ENCODE assay signal across 1 cellular context in the genomic region with DNA sequence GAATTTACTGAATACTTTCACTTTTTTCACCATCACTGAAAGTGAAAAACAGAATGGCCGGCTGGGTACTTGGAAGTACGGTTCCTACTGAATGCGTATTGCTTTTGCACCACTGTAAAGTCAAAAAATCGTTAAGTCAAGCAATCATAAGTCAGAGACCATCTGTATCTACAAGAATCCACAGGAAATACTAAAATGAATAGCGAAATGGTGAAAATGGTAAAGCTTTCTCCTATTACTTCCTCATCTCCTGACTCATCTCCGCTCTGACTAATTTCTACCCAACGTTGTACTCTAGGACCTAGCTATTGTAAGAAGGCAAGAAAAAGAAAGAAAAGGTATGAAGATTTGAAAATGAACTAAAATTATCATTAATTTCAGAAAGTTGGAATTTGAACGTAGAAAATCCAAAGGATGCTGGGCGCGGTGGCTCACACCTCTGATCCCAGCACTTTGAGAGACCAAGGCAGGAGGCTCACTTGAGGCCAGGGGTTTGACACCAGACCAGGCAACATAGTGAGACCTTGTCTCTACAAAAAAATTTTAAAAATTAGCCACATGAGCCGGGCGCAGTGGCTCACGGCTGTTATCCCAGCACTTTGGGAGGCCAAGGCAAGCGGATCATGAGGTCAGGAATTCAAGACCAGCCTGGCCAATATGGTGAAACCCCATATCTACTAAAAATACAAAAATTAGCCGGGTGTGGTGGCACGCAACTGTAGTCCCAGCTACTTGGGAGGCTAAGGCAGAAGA.
TF ChIP-seq lines count a peak whose summit lies in the region.

No MANE protein-coding gene starts in this region.

TF ChIP-seq in GM12878, 131 proteins besides CTCF, POLR2A, EP300 and RAD21 (continued from another document):
- TF ChIP-seq, protein P1, sequence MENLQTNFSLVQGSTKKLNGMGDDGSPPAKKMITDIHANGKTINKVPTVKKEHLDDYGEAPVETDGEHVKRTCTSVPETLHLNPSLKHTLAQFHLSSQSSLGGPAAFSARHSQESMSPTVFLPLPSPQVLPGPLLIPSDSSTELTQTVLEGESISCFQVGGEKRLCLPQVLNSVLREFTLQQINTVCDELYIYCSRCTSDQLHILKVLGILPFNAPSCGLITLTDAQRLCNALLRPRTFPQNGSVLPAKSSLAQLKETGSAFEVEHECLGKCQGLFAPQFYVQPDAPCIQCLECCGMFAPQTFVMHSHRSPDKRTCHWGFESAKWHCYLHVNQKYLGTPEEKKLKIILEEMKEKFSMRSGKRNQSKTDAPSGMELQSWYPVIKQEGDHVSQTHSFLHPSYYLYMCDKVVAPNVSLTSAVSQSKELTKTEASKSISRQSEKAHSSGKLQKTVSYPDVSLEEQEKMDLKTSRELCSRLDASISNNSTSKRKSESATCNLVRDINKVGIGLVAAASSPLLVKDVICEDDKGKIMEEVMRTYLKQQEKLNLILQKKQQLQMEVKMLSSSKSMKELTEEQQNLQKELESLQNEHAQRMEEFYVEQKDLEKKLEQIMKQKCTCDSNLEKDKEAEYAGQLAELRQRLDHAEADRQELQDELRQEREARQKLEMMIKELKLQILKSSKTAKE (IDR thresholded peaks at IDR 0.05; ENCODE audit: low read depth, poor library complexity, severe bottlenecking) = peak; percentile 24
- TF ChIP-seq FOXM1 (IDR thresholded peaks at IDR 0.05; ENCODE audit: low read depth, low read length) = peak; percentile 77
- no peak for TF ChIP-seq ZZZ3 (IDR thresholded peaks at IDR 0.05; ENCODE audit: control insufficient read depth, insufficient read length, low read depth)
- peak; percentile 84 for TF ChIP-seq IRF4 (IDR thresholded peaks at IDR 0.05; ENCODE audit: low read depth, low read length)
- no peak for TF ChIP-seq CBFB (IDR thresholded peaks at IDR 0.05; ENCODE audit: low read depth)
- no peak for TF ChIP-seq USF2 (IDR thresholded peaks at IDR 0.05; ENCODE audit: borderline replicate concordance, low read depth, low read length)
- no peak for TF ChIP-seq HDGF (IDR thresholded peaks at IDR 0.05)
- no peak for TF ChIP-seq ZNF24 (IDR thresholded peaks at IDR 0.05)
- no peak for TF ChIP-seq SREBF1 (IDR thresholded peaks at IDR 0.05; ENCODE audit: low read length)
- TF ChIP-seq HSF1 (IDR thresholded peaks at IDR 0.05; ENCODE audit: low read depth, low read length) = no peak
- no peak for TF ChIP-seq TCF12 (IDR thresholded peaks at IDR 0.05; ENCODE audit: low read depth, low read length)
- peak; percentile 39; the same call in 1 of the 2 replicates for TF ChIP-seq ZBED1 (IDR thresholded peaks at IDR 0.05; ENCODE audit: borderline replicate concordance)
- no peak for TF ChIP-seq LARP7 (IDR thresholded peaks at IDR 0.05)
- 0 out of 2 replicates have a peak, but pooled peaks have one; percentile 63 for TF ChIP-seq BCL11A (IDR thresholded peaks at IDR 0.05; ENCODE audit: low read depth, low read length)
- TF ChIP-seq EED (IDR thresholded peaks at IDR 0.05; ENCODE audit: low read depth) = peak; percentile 50; the same call in 1 of the 2 replicates
